13 cellular contexts compared by ENCODE assay signal in the genomic region with DNA sequence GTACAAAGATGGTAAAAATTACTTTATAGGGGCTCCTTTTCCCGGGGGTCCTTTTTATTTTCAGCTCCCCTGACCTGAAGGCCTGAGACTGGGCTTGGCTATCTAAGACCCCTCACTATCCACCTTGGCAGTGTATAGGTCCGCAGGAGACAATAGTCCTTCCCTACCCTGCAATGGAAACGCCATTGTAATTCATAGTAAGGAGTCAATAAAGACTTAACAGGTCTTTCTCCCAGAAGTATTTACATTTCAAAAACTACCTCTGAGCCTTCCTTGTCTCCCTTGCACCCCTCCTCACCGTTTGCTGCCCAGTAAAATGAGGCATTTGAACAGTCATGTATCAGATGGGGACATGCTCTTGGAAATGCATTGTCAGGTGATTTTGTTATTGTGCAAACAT.
A peak's percentile ranks its signal among the peaks of the same experiment; 100 is the strongest.
DNase-seq lines count a peak whose midpoint lies in the region; ATAC-seq and TF ChIP-seq lines count a peak whose summit lies in the region.
"Had no signal": no experiment of that assay in that cellular context is flagged by ENCODE, and none has a peak within 500 bp of the region (broad histone marks: within the 10 kb centered on the region; RNA-seq: fewer than 3 reads in every experiment).

No MANE protein-coding gene starts in this region.

- H3K4me3 Mint-ChIP-seq in WTC11: no peak overlapping the region
- H3K4me3 Mint-ChIP-seq in activated CD8-positive, alpha-beta memory T cell treated with anti-CD3 and anti-CD28 coated beads, Interleukin-2, amount 10 ng/mL, durations not matched to agents 7 days and 5 days: no peak overlapping the region
- no peak overlapping the region for H3K4me3 Mint-ChIP-seq in activated T-helper 17 cell treated with anti-CD3 and anti-CD28 coated beads, Interleukin-2, amount 50 U/mL, for 72 hours
- H3K4me3 Mint-ChIP-seq: B cell; CD4-positive, alpha-beta T cell had no signal

- H3K9ac ChIP-seq in iPS-15b (ENCODE audit: low read depth, low read length): no peak overlapping the region

- no peak for TF ChIP-seq CTCF in WTC11 (IDR thresholded peaks at IDR 0.05)

- H3K27ac Mint-ChIP-seq in WTC11: no peak overlapping the region
- H3K27ac Mint-ChIP-seq in activated CD8-positive, alpha-beta memory T cell treated with anti-CD3 and anti-CD28 coated beads, Interleukin-2, amount 10 ng/mL, durations not matched to agents 7 days and 5 days: no peak overlapping the region
- H3K27ac Mint-ChIP-seq in activated T-helper 17 cell treated with anti-CD3 and anti-CD28 coated beads, Interleukin-2, amount 50 U/mL, for 72 hours: no peak overlapping the region
- H3K27ac Mint-ChIP-seq: B cell; CD4-positive, alpha-beta T cell had no signal

- H3K4me1 ChIP-seq in HAP-1 (peaks cover 8% of the 10 kb centered on the region), iPS-15b (ENCODE audit: control insufficient read depth, insufficient read depth, low read length) (peaks cover 18% of the 10 kb centered on the region)

- in situ Hi-C loops in HAP-1 (cut with MboI; ENCODE audit: low sequenced_read_pairs): no loop called here

- POLR2A ChIA-PET in WTC11 (lab: Charles Lee): interaction anchor here (0.7 kb wide), 1 partner anchor 402 kb away, joined by 4 read pairs; no protein-coding TSS in a partner anchor

- H3K36me3 Mint-ChIP-seq in WTC11: no peaks in the 10 kb centered on the region
- no peaks in the 10 kb centered on the region for H3K36me3 Mint-ChIP-seq in activated CD8-positive, alpha-beta memory T cell treated with anti-CD3 and anti-CD28 coated beads, Interleukin-2, amount 10 ng/mL, durations not matched to agents 7 days and 5 days
- no peaks in the 10 kb centered on the region for H3K36me3 Mint-ChIP-seq in activated T-helper 17 cell treated with anti-CD3 and anti-CD28 coated beads, Interleukin-2, amount 50 U/mL, for 72 hours (ENCODE audit: low read depth)

- H3K27me3 ChIP-seq in HAP-1 (ENCODE audit: low read depth) (no peaks in the 10 kb centered on the region), iPS-15b (ENCODE audit: control insufficient read depth, insufficient read depth, low read length) (no peaks in the 10 kb centered on the region)

- H3K4me1 Mint-ChIP-seq in WTC11: peaks cover 34% of the 10 kb centered on the region
- no peaks in the 10 kb centered on the region for H3K4me1 Mint-ChIP-seq in activated CD8-positive, alpha-beta memory T cell treated with anti-CD3 and anti-CD28 coated beads, Interleukin-2, amount 10 ng/mL, durations not matched to agents 7 days and 5 days
- no peaks in the 10 kb centered on the region for H3K4me1 Mint-ChIP-seq in activated T-helper 17 cell treated with anti-CD3 and anti-CD28 coated beads, Interleukin-2, amount 50 U/mL, for 72 hours
- H3K4me1 Mint-ChIP-seq: B cell had no signal

- H3K9me3 Mint-ChIP-seq in WTC11: no peaks in the 10 kb centered on the region
- H3K9me3 Mint-ChIP-seq in activated CD8-positive, alpha-beta memory T cell treated with anti-CD3 and anti-CD28 coated beads, Interleukin-2, amount 10 ng/mL, durations not matched to agents 7 days and 5 days (ENCODE audit: low read depth): no peaks in the 10 kb centered on the region
- no peaks in the 10 kb centered on the region for H3K9me3 Mint-ChIP-seq in activated T-helper 17 cell treated with anti-CD3 and anti-CD28 coated beads, Interleukin-2, amount 50 U/mL, for 72 hours
- H3K9me3 Mint-ChIP-seq: CD4-positive, alpha-beta T cell had no signal

- CTCF ChIA-PET in WTC11 (lab: Charles Lee): no interaction called here
- CTCF ChIA-PET in activated CD8-positive, alpha-beta memory T cell treated with anti-CD3 and anti-CD28 coated beads, Interleukin-2, amount 10 ng/mL, durations not matched to agents 7 days and 5 days (lab: Charles Lee): no interaction called here

- H3K4me3 ChIP-seq in HAP-1 (no peak overlapping the region), iPS-15b (ENCODE audit: low read depth, low read length) (peak overlapping the region; percentile 8)

- ATAC-seq in WTC11 (peak; percentile 96), HG02642 (IDR thresholded peaks at IDR 0.05; ENCODE audit: poor library complexity, unreplicated experiment) (no peak)
- no peak for ATAC-seq in activated CD8-positive, alpha-beta memory T cell treated with anti-CD3 and anti-CD28 coated beads, Interleukin-2, amount 10 ng/mL, durations not matched to agents 7 days and 5 days
- ATAC-seq in activated T-helper 17 cell treated with anti-CD3 and anti-CD28 coated beads, Interleukin-2, amount 50 U/mL, for 72 hours (replicated peaks): no peak

- H3K9me3 ChIP-seq in HAP-1 (no peaks in the 10 kb centered on the region), iPS-15b (ENCODE audit: control insufficient read depth, insufficient read depth, low read length) (no peaks in the 10 kb centered on the region)

- H3K27me3 Mint-ChIP-seq in WTC11 (ENCODE audit: low read depth): peaks cover 3% of the 10 kb centered on the region; the same call in 1 of the 2 replicates
- no peaks in the 10 kb centered on the region for H3K27me3 Mint-ChIP-seq in activated CD8-positive, alpha-beta memory T cell treated with anti-CD3 and anti-CD28 coated beads, Interleukin-2, amount 10 ng/mL, durations not matched to agents 7 days and 5 days
- H3K27me3 Mint-ChIP-seq in activated T-helper 17 cell treated with anti-CD3 and anti-CD28 coated beads, Interleukin-2, amount 50 U/mL, for 72 hours: no peaks in the 10 kb centered on the region
- H3K27me3 Mint-ChIP-seq: B cell; CD4-positive, alpha-beta T cell had no signal

- no peaks in the 10 kb centered on the region for H3K36me3 ChIP-seq in HAP-1 (replicated peaks)
- H3K36me3 ChIP-seq in iPS-15b (ENCODE audit: control insufficient read depth, insufficient read depth, low read length): no peaks in the 10 kb centered on the region

- DNase-seq in HAP-1 (ENCODE audit: low spot score in 2 of 2) (peak; percentile 48 to 81), WTC11 (ENCODE audit: low spot score) (no peak), NCI-H1930 (lab: John Stamatoyannopoulos, UW) (no peak)
- no peak for DNase-seq in activated CD8-positive, alpha-beta memory T cell treated with anti-CD3 and anti-CD28 coated beads, Interleukin-2, amount 10 ng/mL, durations not matched to agents 7 days and 5 days
- DNase-seq: C1 segment of cervical spinal cord; CD4-positive, alpha-beta T cell; DMS79; IMR-90; KBM-7 had no signal

TF ChIP-seq in WTC11, 78 proteins besides CTCF, POLR2A, EP300 and RAD21:
- TF ChIP-seq TEAD4 (CRISPR knock-in tag; IDR thresholded peaks at IDR 0.05) (no peak), IRF2 (CRISPR knock-in tag; IDR thresholded peaks at IDR 0.05; ENCODE audit: borderline replicate concordance, low read depth) (no peak), ETV6 (CRISPR knock-in tag; IDR thresholded peaks at IDR 0.05) (no peak), KAT7 (CRISPR knock-in tag; IDR thresholded peaks at IDR 0.05; ENCODE audit: borderline replicate concordance) (no peak), SOX15 (CRISPR knock-in tag; IDR thresholded peaks at IDR 0.05) (no peak), ELF4 (CRISPR knock-in tag; IDR thresholded peaks at IDR 0.05; ENCODE audit: low read depth) (no peak), ZNF317 (CRISPR knock-in tag; IDR thresholded peaks at IDR 0.05; ENCODE audit: borderline replicate concordance, low read depth) (no peak), NFATC4 (CRISPR knock-in tag; IDR thresholded peaks at IDR 0.05) (no peak), GABPB1 (CRISPR knock-in tag; IDR thresholded peaks at IDR 0.05) (no peak), NFE2L1 (CRISPR knock-in tag; IDR thresholded peaks at IDR 0.05) (no peak)
- TF ChIP-seq, protein P1, sequence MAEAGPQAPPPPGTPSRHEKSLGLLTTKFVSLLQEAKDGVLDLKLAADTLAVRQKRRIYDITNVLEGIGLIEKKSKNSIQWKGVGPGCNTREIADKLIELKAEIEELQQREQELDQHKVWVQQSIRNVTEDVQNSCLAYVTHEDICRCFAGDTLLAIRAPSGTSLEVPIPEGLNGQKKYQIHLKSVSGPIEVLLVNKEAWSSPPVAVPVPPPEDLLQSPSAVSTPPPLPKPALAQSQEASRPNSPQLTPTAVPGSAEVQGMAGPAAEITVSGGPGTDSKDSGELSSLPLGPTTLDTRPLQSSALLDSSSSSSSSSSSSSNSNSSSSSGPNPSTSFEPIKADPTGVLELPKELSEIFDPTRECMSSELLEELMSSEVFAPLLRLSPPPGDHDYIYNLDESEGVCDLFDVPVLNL (CRISPR knock-in tag; IDR thresholded peaks at IDR 0.05; ENCODE audit: borderline replicate concordance, low read depth): no peak
- TF ChIP-seq, protein P2, sequence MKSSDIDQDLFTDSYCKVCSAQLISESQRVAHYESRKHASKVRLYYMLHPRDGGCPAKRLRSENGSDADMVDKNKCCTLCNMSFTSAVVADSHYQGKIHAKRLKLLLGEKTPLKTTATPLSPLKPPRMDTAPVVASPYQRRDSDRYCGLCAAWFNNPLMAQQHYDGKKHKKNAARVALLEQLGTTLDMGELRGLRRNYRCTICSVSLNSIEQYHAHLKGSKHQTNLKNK (CRISPR knock-in tag; IDR thresholded peaks at IDR 0.05): no peak
- TF ChIP-seq, protein P3, sequence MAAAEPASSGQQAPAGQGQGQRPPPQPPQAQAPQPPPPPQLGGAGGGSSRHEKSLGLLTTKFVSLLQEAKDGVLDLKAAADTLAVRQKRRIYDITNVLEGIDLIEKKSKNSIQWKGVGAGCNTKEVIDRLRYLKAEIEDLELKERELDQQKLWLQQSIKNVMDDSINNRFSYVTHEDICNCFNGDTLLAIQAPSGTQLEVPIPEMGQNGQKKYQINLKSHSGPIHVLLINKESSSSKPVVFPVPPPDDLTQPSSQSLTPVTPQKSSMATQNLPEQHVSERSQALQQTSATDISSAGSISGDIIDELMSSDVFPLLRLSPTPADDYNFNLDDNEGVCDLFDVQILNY (CRISPR knock-in tag; IDR thresholded peaks at IDR 0.05): no peak

Comparison
In these comparisons a context has a peak if more than half of its experiments do, and no peak if none do; other contexts are left out.
1. DNase-seq: peak in HAP-1 (2 of 2); none in WTC11 (single experiment), activated CD8-positive, alpha-beta memory T cell treated with anti-CD3 and anti-CD28 coated beads, Interleukin-2, amount 10 ng/mL, durations not matched to agents 7 days and 5 days (single experiment) and NCI-H1930 (0 of 2).